Comparison of ENCODE assay signal across 21 cellular contexts in genomic region chr10:64234489-64234888, GRCh38.
DNase-seq lines count a peak whose midpoint lies in the region; ATAC-seq, FAIRE-seq and TF ChIP-seq lines count a peak whose summit lies in the region.
"Had no signal": no experiment of that assay in that cellular context is flagged by ENCODE, and none has a peak within 500 bp of the region (broad histone marks: within the 10 kb centered on the region; RNA-seq: fewer than 3 reads in every experiment).

No MANE protein-coding gene starts in this region.

- H3K79me2 ChIP-seq in HepG2 (ENCODE audit: insufficient read depth, low read length), result no peaks in the 10 kb centered on the region
- H3K79me2 ChIP-seq in K562 (ENCODE audit: control insufficient read depth, insufficient read depth, low read length), result no peaks in the 10 kb centered on the region

- TF ChIP-seq EP300 in HepG2 (IDR thresholded peaks at IDR 0.05; ENCODE audit: low read depth in 2 of 2, low read length in 2 of 2) (no peak), HepG2 (CRISPR knock-in tag; IDR thresholded peaks at IDR 0.05; ENCODE audit: borderline replicate concordance) (no peak), K562 (IDR thresholded peaks at IDR 0.05; ENCODE audit: low read length) (no peak)

- no peaks in the 10 kb centered on the region for H4K20me1 ChIP-seq in HepG2 (ENCODE audit: insufficient read depth, low read length)
- no peaks in the 10 kb centered on the region for H4K20me1 ChIP-seq in K562 (replicated peaks; ENCODE audit: control insufficient read depth, insufficient read depth, low read length)
- H4K20me1 ChIP-seq: BLaER1 had no signal

- BruUV-seq in HepG2 (replicated peaks; lab: Mats Ljungman, UMichigan), result no TSS peak
- BruUV-seq in K562 (replicated peaks; lab: Mats Ljungman, UMichigan), result no TSS peak

- H3K27ac ChIP-seq in HepG2 (ENCODE audit: extremely low read length, insufficient read depth, low read length), result no peak overlapping the region
- no peak overlapping the region for H3K27ac ChIP-seq in right lobe of liver
- no peak overlapping the region for H3K27ac ChIP-seq in K562 (ENCODE audit: extremely low read depth, low read depth, low read length)
- no peak overlapping the region for H3K27ac ChIP-seq in kidney (ENCODE audit: low read depth in 2 of 2, low read length in 2 of 2)
- H3K27ac ChIP-seq: 22Rv1, BLaER1 had no signal

- no peaks in the 10 kb centered on the region for H3K9me1 ChIP-seq in K562 (ENCODE audit: control insufficient read depth, insufficient read depth, low read length)

- no peak for FAIRE-seq in HepG2 (lab: Jason Lieb, UNC)
- no peak for FAIRE-seq in K562 (lab: Jason Lieb, UNC)
- peak; percentile 21 for FAIRE-seq in kidney (lab: Jason Lieb, UNC)
- FAIRE-seq: D721Med, G401.6, GM12891, GM19239 had no signal

- H3K4me2 ChIP-seq in HepG2 (ENCODE audit: low read depth, low read length) (no peak overlapping the region), K562 (ENCODE audit: insufficient read depth, low read length) (no peak overlapping the region)
- H3K4me2 ChIP-seq: BLaER1 had no signal

- intact Hi-C loops in HepG2 (cut with micrococcal nuclease; ENCODE audit: unreplicated experiment), result no loop called here
- intact Hi-C loops in right lobe of liver (cut with DNase I), result no loop called here
- intact Hi-C loops in K562 (cut with micrococcal nuclease), result no loop called here
- intact Hi-C loops in kidney (cut with DNase I), result no loop called here

- CTCF ChIA-PET in HepG2 (lab: Yijun Ruan, JAX; ENCODE audit: low intra/inter-chr PET ratio, low total read pairs), result no interaction called here
- CTCF ChIA-PET in K562 (lab: Yijun Ruan, JAX; ENCODE audit: low intra/inter-chr PET ratio), result no interaction called here

- H3K4me3 ChIP-seq in HepG2 (replicated peaks in 1 of 3; ENCODE audit: insufficient read depth in 1 of 3, low read depth in 2 of 3, low read length in 3 of 3), result no peak overlapping the region
- H3K4me3 ChIP-seq in right lobe of liver, result no peak overlapping the region
- no peak overlapping the region for H3K4me3 ChIP-seq in K562
- H3K4me3 ChIP-seq in kidney (ENCODE audit: low read length in 2 of 2), result no peak overlapping the region
- H3K4me3 ChIP-seq: BLaER1 had no signal

- H3K4me1 ChIP-seq in HepG2 (ENCODE audit: insufficient read depth, low read length) (no peaks in the 10 kb centered on the region), right lobe of liver (no peaks in the 10 kb centered on the region), K562 (replicated peaks in 1 of 2; ENCODE audit: control insufficient read depth in 2 of 2, insufficient read depth in 2 of 2, low read length in 2 of 2) (no peaks in the 10 kb centered on the region), kidney (ENCODE audit: control insufficient read depth in 1 of 2, insufficient read depth in 1 of 2, low read depth in 1 of 2, low read length in 2 of 2) (no peaks in the 10 kb centered on the region)
- H3K4me1 ChIP-seq: BE2C, BLaER1 had no signal

- TF ChIP-seq POLR2A in HepG2 (IDR thresholded peaks at IDR 0.05; ENCODE audit: insufficient read depth in 1 of 2, low read depth in 2 of 2, low read length in 2 of 2) (no peak), right lobe of liver (IDR thresholded peaks at IDR 0.05) (no peak), K562 (conservative IDR thresholded peaks at IDR 0.05) (no peak)

- TF ChIP-seq RAD21 in HepG2 (CRISPR knock-in tag; IDR thresholded peaks at IDR 0.05) (no peak), K562 (CRISPR knock-in tag; conservative IDR thresholded peaks at IDR 0.05 in 1 of 2, IDR thresholded peaks at IDR 0.05 in 1 of 2) (no peak)

- TF ChIP-seq CTCF in HepG2 (CRISPR knock-in tag; IDR thresholded peaks at IDR 0.05) (no peak), right lobe of liver (IDR thresholded peaks at IDR 0.05) (no peak), K562 (IDR thresholded peaks at IDR 0.05 in 2 of 3, conservative IDR thresholded peaks at IDR 0.05 in 1 of 3; ENCODE audit: insufficient read depth in 2 of 3, low read depth in 1 of 3, low read length in 3 of 3) (no peak), kidney (IDR thresholded peaks at IDR 0.05; ENCODE audit: borderline replicate concordance, extremely low read depth, insufficient read depth) (no peak)

- H2AFZ ChIP-seq in HepG2 (ENCODE audit: low read length) (no peak overlapping the region), K562 (ENCODE audit: low read depth, low read length) (no peak overlapping the region)

- H3K27me3 ChIP-seq in HepG2 (ENCODE audit: control insufficient read depth in 1 of 2, insufficient read depth in 2 of 2, low read length in 2 of 2) (no peaks in the 10 kb centered on the region), right lobe of liver (no peaks in the 10 kb centered on the region), K562 (ENCODE audit: control insufficient read depth in 2 of 2, insufficient read depth in 2 of 2, low read length in 2 of 2) (no peaks in the 10 kb centered on the region)
- H3K27me3 ChIP-seq: BE2C, BLaER1 had no signal

- ATAC-seq in HepG2 (no peak), right lobe of liver (no peak), K562 (no peak), GM21367 (IDR thresholded peaks at IDR 0.05; ENCODE audit: unreplicated experiment) (no peak), HG02981 (IDR thresholded peaks at IDR 0.05; ENCODE audit: unreplicated experiment) (no peak)

- in situ Hi-C loops in HepG2 (cut with HindIII; ENCODE audit: extremely low pct_ligation_motif_present, low pct_unique_long_range_greater_than_20kb), result no loop called here
- in situ Hi-C loops in K562 (cut with MboI), result no loop called here

- POLR2A ChIA-PET in HepG2 (lab: Yijun Ruan, JAX), result no interaction called here
- POLR2A ChIA-PET in K562 (lab: Yijun Ruan, JAX), result no interaction called here

- H3K9ac ChIP-seq in HepG2 (ENCODE audit: insufficient read depth, low read depth, low read length) (no peak overlapping the region), K562 (ENCODE audit: insufficient read depth in 1 of 2, low read depth in 2 of 2, low read length in 2 of 2) (no peak overlapping the region), kidney (ENCODE audit: low read length in 2 of 2) (no peak overlapping the region)
- H3K9ac ChIP-seq: BLaER1 had no signal

- H3K36me3 ChIP-seq in HepG2 (replicated peaks in 1 of 2; ENCODE audit: control insufficient read depth in 1 of 2, insufficient read depth in 2 of 2, low read length in 2 of 2), result no peaks in the 10 kb centered on the region
- no peaks in the 10 kb centered on the region for H3K36me3 ChIP-seq in right lobe of liver
- no peaks in the 10 kb centered on the region for H3K36me3 ChIP-seq in K562 (ENCODE audit: control insufficient read depth, insufficient read depth, low read length)
- H3K36me3 ChIP-seq in kidney (ENCODE audit: control insufficient read depth in 1 of 2, insufficient read depth in 2 of 2, low read length in 2 of 2), result no peaks in the 10 kb centered on the region
- H3K36me3 ChIP-seq: BE2C, BLaER1 had no signal

- H3K9me3 ChIP-seq in HepG2 (ENCODE audit: low read length) (no peaks in the 10 kb centered on the region; the same call in 1 of the 2 replicates), right lobe of liver (no peaks in the 10 kb centered on the region), K562 (replicated peaks; ENCODE audit: control insufficient read depth, insufficient read depth, low read depth, low read length) (no peaks in the 10 kb centered on the region), kidney (ENCODE audit: control insufficient read depth in 1 of 2, low read length in 2 of 2) (no peaks in the 10 kb centered on the region)
- H3K9me3 ChIP-seq: BE2C, BLaER1 had no signal

- DNase-seq in HepG2 (ENCODE audit: low spot score), result no peak
- no peak for DNase-seq in right lobe of liver
- no peak for DNase-seq in K562 (ENCODE audit: extremely low read depth in 1 of 4, low spot score in 3 of 4)
- DNase-seq in kidney, result no peak
- DNase-seq: ACHN; BE2C; C1 segment of cervical spinal cord; CD4-positive, alpha-beta memory T cell; CD4-positive, CD25-positive, alpha-beta regulatory T cell; CD8-positive, alpha-beta memory T cell; COR-L47; DMS79 treated with DMSO at 0.1 percent for 48 hours; GF-D8 had no signal

TF ChIP-seq in HepG2, 621 proteins besides CTCF, POLR2A, EP300 and RAD21 (continues in another document):
- TF ChIP-seq WIZ (CRISPR knock-in tag; IDR thresholded peaks at IDR 0.05), result no peak
- no peak for TF ChIP-seq ZNF577 (CRISPR knock-in tag; IDR thresholded peaks at IDR 0.05; ENCODE audit: borderline replicate concordance, low read depth)
- TF ChIP-seq ELF4 (CRISPR knock-in tag; IDR thresholded peaks at IDR 0.05; ENCODE audit: borderline replicate concordance), result no peak
- TF ChIP-seq ZNF441 (CRISPR knock-in tag; IDR thresholded peaks at IDR 0.05; ENCODE audit: borderline replicate concordance), result no peak
- TF ChIP-seq MAFF (IDR thresholded peaks at IDR 0.05; ENCODE audit: low read depth, low read length), result peak; percentile 85
- TF ChIP-seq MEF2D (CRISPR knock-in tag; IDR thresholded peaks at IDR 0.05), result no peak
- no peak for TF ChIP-seq ZMAT3 (CRISPR knock-in tag; conservative IDR thresholded peaks at IDR 0.05)

TF ChIP-seq in K562, 482 proteins besides CTCF, POLR2A, EP300 and RAD21:
- peak; percentile 43; the same call in 1 of the 2 replicates for TF ChIP-seq MAFK (IDR thresholded peaks at IDR 0.05; ENCODE audit: low read length)
- TF ChIP-seq MAFF (IDR thresholded peaks at IDR 0.05; ENCODE audit: low read length), result peak; percentile 59
- no peak for TF ChIP-seq HOXB6 (CRISPR knock-in tag; IDR thresholded peaks at IDR 0.05; ENCODE audit: borderline replicate concordance)
- TF ChIP-seq MAFG (tag; conservative IDR thresholded peaks at IDR 0.05), result 0 out of 2 replicates have a peak, but pooled peaks have one; percentile 35
- peak; percentile 56; the same call in 1 of the 2 replicates for TF ChIP-seq ZNF316 (IDR thresholded peaks at IDR 0.05)
- TF ChIP-seq C11orf30 (IDR thresholded peaks at IDR 0.05; ENCODE audit: low read depth), result peak; percentile 41; the same call in 1 of the 2 replicates
- TF ChIP-seq EWSR1 (IDR thresholded peaks at IDR 0.05; ENCODE audit: borderline replicate concordance, low read depth, partially characterized antibody), result no peak

Comparison
In these comparisons a context has a peak if more than half of its experiments do, and no peak if none do; other contexts are left out.
1. Of the 241 proteins assayed by ChIP-seq in both HepG2 and K562: peak only in HepG2: none; only in K562: MAFG; in both: MAFF and MAFK; in neither: 238.